Comparison of ENCODE assay signal across 33 cellular contexts in the genomic region with DNA sequence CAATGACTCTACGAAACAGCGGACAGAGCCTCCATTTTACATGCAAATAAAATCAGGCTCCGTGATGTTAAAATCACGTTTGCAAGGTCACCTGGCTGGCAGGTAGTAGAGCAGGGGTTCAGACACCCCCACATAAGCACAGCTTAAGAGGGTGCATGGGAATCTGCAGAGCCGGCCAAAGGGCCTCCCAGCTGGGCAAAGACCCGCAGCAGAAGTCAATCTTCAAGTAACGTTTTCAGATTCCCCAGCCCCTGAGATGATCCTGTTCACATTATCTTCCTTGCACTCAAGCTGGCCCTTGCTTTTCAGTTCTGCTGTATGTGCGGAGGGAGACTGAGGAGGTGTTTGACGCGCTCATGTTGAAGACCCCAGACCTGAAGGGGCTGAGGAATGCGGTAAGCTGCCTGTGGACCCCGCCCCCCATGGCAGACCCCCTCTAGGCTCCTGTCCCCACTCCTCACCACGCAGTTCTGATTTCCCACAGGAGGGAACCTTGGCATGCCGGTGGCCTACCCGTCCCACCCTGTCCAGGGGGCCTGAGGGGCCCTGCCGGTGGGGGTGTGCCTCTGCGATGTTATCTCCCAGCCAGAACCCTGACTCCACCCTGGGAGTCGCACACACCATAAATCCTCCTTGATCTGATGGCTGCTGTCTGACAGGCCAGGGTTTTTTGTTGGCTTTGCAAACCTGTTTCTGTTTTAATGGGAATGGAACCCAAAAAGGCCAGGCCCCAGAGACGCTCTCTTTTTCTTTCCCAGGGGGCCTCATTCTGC. TPM values are rescaled to one million over a fixed set of nuclear protein-coding genes. Genes with fewer than 3 reads are reported as not detected.
"Had no signal": no experiment of that assay in that cellular context is flagged by ENCODE, and none has a peak within 500 bp of the region (broad histone marks: within the 10 kb centered on the region; RNA-seq: fewer than 3 reads in every experiment).

No MANE protein-coding gene starts in this region.

- H3K27ac Mint-ChIP-seq: activated CD4-positive, alpha-beta T cell treated with anti-CD3 and anti-CD28 coated beads for 36 hours; activated CD4-positive, alpha-beta T cell treated with anti-CD3 and anti-CD28 coated beads, Interleukin-2, amount 10 ng/mL, durations not matched to agents 7 days and 5 days; activated CD8-positive, alpha-beta T cell treated with anti-CD3 and anti-CD28 coated beads, Interleukin-2, amount 10 ng/mL, durations not matched to agents 7 days and 5 days; activated naive CD4-positive, alpha-beta T cell treated with anti-CD3 and anti-CD28 coated beads, Interleukin-2, amount 50 U/mL, for 24 hours; activated naive CD8-positive, alpha-beta T cell treated with anti-CD3 and anti-CD28 coated beads, Interleukin-2, amount 10 ng/mL, durations not matched to agents 7 days and 5 days; activated T-cell treated with anti-CD3 and anti-CD28 coated beads, Interleukin-2, amount 50 U/mL, for 24 hours; activated T-helper 2 cell treated with anti-CD3 and anti-CD28 coated beads, Interferon-gamma antibody, Interleukin-2, Interleukin-4, amounts not matched to agents 10 μg/mL and 5 μg/mL and 100 μg/mL, durations not matched to agents 14 hours and 24 hours and 36 hours; T-helper 1 cell treated with Interleukin-12 subunit alpha and Interleukin-12 subunit beta and Interleukin-4 antibody, amounts not matched to agents 30 μg/mL and 1 μg/mL, for 36 hours; T-helper 2 cell treated with Interferon-gamma antibody and Interleukin-4, amounts not matched to agents 5 μg/mL and 100 μg/mL, for 36 hours; WTC11 had no signal

- H3K4me1 ChIP-seq: ascending aorta had no signal

- H3K27ac ChIP-seq: ascending aorta, cardiac muscle cell, PC-9 had no signal

- H3K27me3 ChIP-seq: ascending aorta, cardiac muscle cell, MG63 had no signal

- H3K4me3 Mint-ChIP-seq: activated CD4-positive, alpha-beta T cell treated with anti-CD3 and anti-CD28 coated beads for 36 hours; activated CD4-positive, alpha-beta T cell treated with anti-CD3 and anti-CD28 coated beads, Interleukin-2, amount 10 ng/mL, durations not matched to agents 7 days and 5 days; activated CD8-positive, alpha-beta T cell treated with anti-CD3 and anti-CD28 coated beads, Interleukin-2, amount 10 ng/mL, durations not matched to agents 7 days and 5 days; activated naive CD4-positive, alpha-beta T cell treated with anti-CD3 and anti-CD28 coated beads, Interleukin-2, amount 50 U/mL, for 24 hours; activated naive CD8-positive, alpha-beta T cell treated with anti-CD3 and anti-CD28 coated beads, Interleukin-2, amount 10 ng/mL, durations not matched to agents 7 days and 5 days; activated T-cell treated with anti-CD3 and anti-CD28 coated beads, Interleukin-2, amount 50 U/mL, for 24 hours; central memory CD8-positive, alpha-beta T cell; T-helper 1 cell treated with Interleukin-12 subunit alpha and Interleukin-12 subunit beta and Interleukin-4 antibody, amounts not matched to agents 30 μg/mL and 1 μg/mL, for 36 hours; T-helper 2 cell treated with Interferon-gamma antibody and Interleukin-4, amounts not matched to agents 5 μg/mL and 100 μg/mL, for 36 hours; WTC11 had no signal

- H3K9me3 Mint-ChIP-seq: activated CD4-positive, alpha-beta T cell treated with anti-CD3 and anti-CD28 coated beads, Interleukin-2, amount 10 ng/mL, durations not matched to agents 7 days and 5 days; activated naive CD4-positive, alpha-beta T cell treated with anti-CD3 and anti-CD28 coated beads, Interleukin-2, amount 50 U/mL, for 24 hours; activated naive CD8-positive, alpha-beta T cell treated with anti-CD3 and anti-CD28 coated beads, Interleukin-2, amount 10 ng/mL, durations not matched to agents 7 days and 5 days; activated T-cell treated with anti-CD3 and anti-CD28 coated beads, Interleukin-2, amount 50 U/mL, for 24 hours; activated T-helper 2 cell treated with anti-CD3 and anti-CD28 coated beads, Interferon-gamma antibody, Interleukin-2, Interleukin-4, amounts not matched to agents 10 μg/mL and 5 μg/mL and 100 μg/mL, durations not matched to agents 14 hours and 24 hours and 36 hours; central memory CD8-positive, alpha-beta T cell; T-helper 1 cell treated with Interleukin-12 subunit alpha and Interleukin-12 subunit beta and Interleukin-4 antibody, amounts not matched to agents 30 μg/mL and 1 μg/mL, for 36 hours; T-helper 2 cell treated with Interferon-gamma antibody and Interleukin-4, amounts not matched to agents 5 μg/mL and 100 μg/mL, for 36 hours; WTC11 had no signal

- H3K9me3 ChIP-seq: ascending aorta, MG63 had no signal

- H3K4me2 ChIP-seq: PC-9 had no signal

- DNase-seq: activated CD4-positive, alpha-beta T cell treated with anti-CD3 and anti-CD28 coated beads for 36 hours; activated CD4-positive, alpha-beta T cell treated with anti-CD3 and anti-CD28 coated beads, Interleukin-2, amount 10 ng/mL, durations not matched to agents 7 days and 5 days; activated CD4-positive, alpha-beta T cell treated with anti-CD3 and anti-CD28 coated beads, Interleukin-2, amount 50 U/mL, for 48 hours; activated CD8-positive, alpha-beta T cell treated with anti-CD3 and anti-CD28 coated beads, Interleukin-2, amount 10 ng/mL, durations not matched to agents 7 days and 5 days; activated gamma-delta T cell; activated naive CD4-positive, alpha-beta T cell treated with Interleukin-2 at 50 U/mL for 16 hours; activated naive CD8-positive, alpha-beta T cell treated with anti-CD3 and anti-CD28 coated beads, Interleukin-2, amount 10 ng/mL, durations not matched to agents 7 days and 5 days; activated T-cell treated with anti-CD3 and anti-CD28 coated beads, Interleukin-2, amount 50 U/mL, for 24 hours; amygdala; Karpas-422; KBM-7; MG63; NCI-H1048; NCI-H1105 treated with DMSO at 0.1 percent for 48 hours; NCI-H1436; NCI-H1694 treated with DMSO at 0.1 percent for 48 hours; NCI-H2029; NCI-H345; NCI-H524 treated with DMSO at 0.1 percent for 48 hours; NCI-H748 treated with DMSO at 0.1 percent for 48 hours; NK-92 treated with Interleukin-12 subunit alpha and Interleukin-12 subunit beta, amount 100 ng/mL, for 24 hours; PC-9; SHP77 treated with DMSO at 0.1 percent for 48 hours had no signal

- H3K27me3 Mint-ChIP-seq: activated CD4-positive, alpha-beta T cell treated with anti-CD3 and anti-CD28 coated beads for 36 hours; activated naive CD4-positive, alpha-beta T cell treated with anti-CD3 and anti-CD28 coated beads, Interleukin-2, amount 50 U/mL, for 24 hours; activated T-cell treated with anti-CD3 and anti-CD28 coated beads, Interleukin-2, amount 50 U/mL, for 24 hours had no signal

- H3K36me3 Mint-ChIP-seq: activated naive CD4-positive, alpha-beta T cell treated with anti-CD3 and anti-CD28 coated beads, Interleukin-2, amount 50 U/mL, for 24 hours; activated naive CD8-positive, alpha-beta T cell treated with anti-CD3 and anti-CD28 coated beads, Interleukin-2, amount 10 ng/mL, durations not matched to agents 7 days and 5 days; WTC11 had no signal

- ATAC-seq: activated CD4-positive, alpha-beta T cell treated with anti-CD3 and anti-CD28 coated beads for 36 hours; activated CD4-positive, CD25-positive, alpha-beta regulatory T cell treated with anti-CD3 and anti-CD28 coated beads, Interleukin-2, amount 50 U/mL, for 24 hours; activated CD8-positive, alpha-beta T cell treated with anti-CD3 and anti-CD28 coated beads, Interleukin-2, amount 10 ng/mL, durations not matched to agents 7 days and 5 days; WTC11 had no signal

- H3K4me3 ChIP-seq: ascending aorta, cardiac muscle cell, MG63, PC-9 had no signal

- H3K36me3 ChIP-seq: ascending aorta, cardiac muscle cell, MG63 had no signal

- H2AFZ ChIP-seq: PC-9 had no signal

RNA-seq across cellular contexts. Expression of a gene that starts 28.2 kb away (rescaled TPM):
- total RNA-seq: activated CD4-positive, alpha-beta T cell treated with anti-CD3 and anti-CD28 coated beads for 36 hours; activated CD4-positive, alpha-beta T cell treated with anti-CD3 and anti-CD28 coated beads, Interleukin-2, amount 10 ng/mL, durations not matched to agents 7 days and 5 days; activated CD8-positive, alpha-beta T cell treated with anti-CD3 and anti-CD28 coated beads, Interleukin-2, amount 10 ng/mL, durations not matched to agents 7 days and 5 days; activated naive CD8-positive, alpha-beta T cell treated with anti-CD3 and anti-CD28 coated beads, Interleukin-2, amount 10 ng/mL, durations not matched to agents 7 days and 5 days; activated T-helper 2 cell treated with anti-CD3 and anti-CD28 coated beads, Interferon-gamma antibody, Interleukin-2, Interleukin-4, amounts not matched to agents 10 μg/mL and 5 μg/mL and 100 μg/mL, durations not matched to agents 14 hours and 24 hours and 36 hours; ascending aorta; SK-MEL-5 had no signal
- polyA plus RNA-seq: cardiac muscle cell had no signal
